ENCODE assay signal across 17 cellular contexts in genomic region chr17:64259436-64259835, GRCh38. TPM values are rescaled to one million over a fixed set of nuclear protein-coding genes. Genes with fewer than 3 reads are reported as not detected.
DNase-seq lines count a peak whose midpoint lies in the region; ATAC-seq, FAIRE-seq and TF ChIP-seq lines count a peak whose summit lies in the region.
"Had no signal": no experiment of that assay in that cellular context is flagged by ENCODE, and none has a peak within 500 bp of the region (broad histone marks: within the 10 kb centered on the region; RNA-seq: fewer than 3 reads in every experiment).

No MANE protein-coding gene starts in this region.

- H3K27ac ChIP-seq in IMR-90 (ENCODE audit: insufficient read depth, low read length) (no peak overlapping the region), A673 (ENCODE audit: low read depth, low read length, poor library complexity, severe bottlenecking) (no peak overlapping the region)
- H3K27ac ChIP-seq in naive thymus-derived CD4-positive, alpha-beta T cell (ENCODE audit: low read depth, low read length), result no peak overlapping the region
- H3K27ac ChIP-seq: C4-2B, KMS-11, PC-9, SJCRH30 had no signal

- in situ Hi-C loops in IMR-90 (cut with MboI; ENCODE audit: low sequenced_read_pairs), result no loop called here

- H3K4me3 ChIP-seq in IMR-90 (ENCODE audit: insufficient read depth, low read depth, low read length), result no peak overlapping the region
- no peak overlapping the region for H3K4me3 ChIP-seq in naive thymus-derived CD4-positive, alpha-beta T cell (ENCODE audit: low read length)
- H3K4me3 ChIP-seq in A673 (ENCODE audit: low read depth, low read length, poor library complexity, severe bottlenecking), result no peak overlapping the region
- H3K4me3 ChIP-seq: PC-9, SJCRH30 had no signal

- H3K4me3 Mint-ChIP-seq in MCF 10A (ENCODE audit: unreplicated experiment), result peak overlapping the region; percentile 84
- H3K4me3 Mint-ChIP-seq in naive thymus-derived CD4-positive, alpha-beta T cell, result no peak overlapping the region
- H3K4me3 Mint-ChIP-seq in activated CD4-positive, alpha-beta T cell treated with anti-CD3 and anti-CD28 coated beads for 36 hours, result no peak overlapping the region

- no peak overlapping the region for H4K91ac ChIP-seq in IMR-90 (ENCODE audit: insufficient read depth, low read depth, low read length)

- H3K36me3 Mint-ChIP-seq in MCF 10A (ENCODE audit: insufficient read depth, unreplicated experiment), result peaks cover 15% of the 10 kb centered on the region
- H3K36me3 Mint-ChIP-seq in naive thymus-derived CD4-positive, alpha-beta T cell, result peaks cover 0 to 4% (median 2%) of the 10 kb centered on the region in 5 donors
- peaks cover 2% of the 10 kb centered on the region for H3K36me3 Mint-ChIP-seq in activated CD4-positive, alpha-beta T cell treated with anti-CD3 and anti-CD28 coated beads for 36 hours (ENCODE audit: low read depth)

- no peak overlapping the region for H3K9ac ChIP-seq in IMR-90 (ENCODE audit: low read depth, low read length)
- H3K9ac ChIP-seq: KMS-11 had no signal

- H4K8ac ChIP-seq in IMR-90 (ENCODE audit: low read depth in 2 of 2, low read length in 2 of 2), result no peak overlapping the region

- H3K23ac ChIP-seq in IMR-90 (ENCODE audit: low read depth, low read length), result 0 out of 2 replicates have a peak overlapping the region, but pooled peaks have one; percentile 31

- H2BK20ac ChIP-seq in IMR-90 (ENCODE audit: low read depth, low read length), result no peak overlapping the region

- TF ChIP-seq CTCF in IMR-90 (conservative IDR thresholded peaks at IDR 0.05; ENCODE audit: low read depth, low read length) (no peak), MCF 10A (IDR thresholded peaks at IDR 0.05; ENCODE audit: unreplicated experiment) (no peak), A673 (conservative IDR thresholded peaks at IDR 0.05; ENCODE audit: low read depth, low read length) (no peak)

- TF ChIP-seq POLR2A in IMR-90 (IDR thresholded peaks at IDR 0.05; ENCODE audit: low read depth, low read length), result no peak

- no peaks in the 10 kb centered on the region for H3K9me3 ChIP-seq in IMR-90 (ENCODE audit: control insufficient read depth, insufficient read depth, low read length)
- no peaks in the 10 kb centered on the region for H3K9me3 ChIP-seq in naive thymus-derived CD4-positive, alpha-beta T cell (ENCODE audit: control insufficient read depth in 2 of 3, low read length in 3 of 3)
- no peaks in the 10 kb centered on the region for H3K9me3 ChIP-seq in A673 (ENCODE audit: low read depth, low read length, poor library complexity, severe bottlenecking)
- H3K9me3 ChIP-seq: SJCRH30 had no signal

- dilution Hi-C loops in IMR-90 (cut with HindIII; ENCODE audit: low sequenced_read_pairs, unreplicated experiment), result no loop called here

- H3K9me3 Mint-ChIP-seq in MCF 10A (ENCODE audit: unreplicated experiment), result no peaks in the 10 kb centered on the region
- no peaks in the 10 kb centered on the region for H3K9me3 Mint-ChIP-seq in naive thymus-derived CD4-positive, alpha-beta T cell
- no peaks in the 10 kb centered on the region for H3K9me3 Mint-ChIP-seq in activated CD4-positive, alpha-beta T cell treated with anti-CD3 and anti-CD28 coated beads for 36 hours (ENCODE audit: low read depth)

- H3K27me3 Mint-ChIP-seq in MCF 10A (ENCODE audit: insufficient read depth, unreplicated experiment), result no peaks in the 10 kb centered on the region
- H3K27me3 Mint-ChIP-seq in naive thymus-derived CD4-positive, alpha-beta T cell, result no peaks in the 10 kb centered on the region
- H3K27me3 Mint-ChIP-seq in activated CD4-positive, alpha-beta T cell treated with anti-CD3 and anti-CD28 coated beads for 36 hours, result no peaks in the 10 kb centered on the region

- H2BK120ac ChIP-seq in IMR-90 (ENCODE audit: low read depth, low read length), result no peak overlapping the region

- ATAC-seq in IMR-90 (ENCODE audit: low read depth), result no peak
- ATAC-seq in naive thymus-derived CD4-positive, alpha-beta T cell, result no peak
- no peak for ATAC-seq in HG03432 (IDR thresholded peaks at IDR 0.05; ENCODE audit: unreplicated experiment)
- no peak for ATAC-seq in activated CD4-positive, alpha-beta T cell treated with anti-CD3 and anti-CD28 coated beads for 36 hours

- H2AFZ ChIP-seq in IMR-90 (replicated peaks; ENCODE audit: low read length, poor library complexity), result no peak overlapping the region
- H2AFZ ChIP-seq: PC-9 had no signal

- H4K20me1 ChIP-seq in IMR-90 (ENCODE audit: insufficient read depth, low read length), result peaks cover 17% of the 10 kb centered on the region

- no peak for TF ChIP-seq RAD21 in IMR-90 (IDR thresholded peaks at IDR 0.05; ENCODE audit: low read length)

- 92% methylated on average over 2 of the region's 3 CpGs; no CpG with 5 or more reads in 1 of the 2 experiments for WGBS in IMR-90 (ENCODE audit: extremely low coverage in 2 of 2, insufficient read length in 1 of 2), 2 experiments

- H3K79me1 ChIP-seq in IMR-90 (ENCODE audit: low read depth in 1 of 2, low read length in 2 of 2), result peaks cover 49 to 54% of the 10 kb centered on the region in 2 experiments

- H3K14ac ChIP-seq in IMR-90 (replicated peaks; ENCODE audit: low read depth, low read length), result no peak overlapping the region

- H3K4me1 Mint-ChIP-seq in MCF 10A (ENCODE audit: insufficient read depth, unreplicated experiment), result peaks cover 40% of the 10 kb centered on the region
- peaks cover 25 to 65% (median 46%) of the 10 kb centered on the region in 7 donors for H3K4me1 Mint-ChIP-seq in naive thymus-derived CD4-positive, alpha-beta T cell
- H3K4me1 Mint-ChIP-seq in activated CD4-positive, alpha-beta T cell treated with anti-CD3 and anti-CD28 coated beads for 36 hours, result peaks cover 33% of the 10 kb centered on the region

- H2AK9ac ChIP-seq in IMR-90 (replicated peaks; ENCODE audit: low read depth, low read length, poor library complexity), result no peak overlapping the region

- H4K5ac ChIP-seq in IMR-90 (ENCODE audit: low read depth, low read length), result no peak overlapping the region

- no peak overlapping the region for H2AK5ac ChIP-seq in IMR-90 (ENCODE audit: low read depth, low read length)

- POLR2A ChIA-PET in IMR-90 (lab: Charles Lee; ENCODE audit: unreplicated experiment), result no interaction called here
- POLR2A ChIA-PET in MCF 10A (lab: Yijun Ruan, JAX), result interaction anchor here (0.6 to 5.6 kb wide), 18 partner anchors 8 to 1469 kb away, joined by 3 to 90 read pairs (median 5); partner anchors contain the start of genes CEP95 and DDX5
- POLR2A ChIA-PET in naive thymus-derived CD4-positive, alpha-beta T cell (lab: Charles Lee), result interaction anchor here (0.9 kb wide), 1 partner anchor 113 kb away, joined by 4 read pairs; no protein-coding TSS in a partner anchor
- POLR2A ChIA-PET in A673 (lab: Charles Lee; ENCODE audit: low non-redundant PET), result no interaction called here
- POLR2A ChIA-PET in activated CD4-positive, alpha-beta T cell treated with anti-CD3 and anti-CD28 coated beads for 36 hours (lab: Charles Lee), result no interaction called here

- H3K56ac ChIP-seq in IMR-90 (ENCODE audit: extremely low read depth, insufficient read depth, low read length), result no peak overlapping the region

- H3K27me3 ChIP-seq in IMR-90 (ENCODE audit: control insufficient read depth, insufficient read depth, low read length) (no peaks in the 10 kb centered on the region), A673 (replicated peaks; ENCODE audit: insufficient read depth, low read depth, low read length, poor library complexity) (no peaks in the 10 kb centered on the region)
- no peaks in the 10 kb centered on the region for H3K27me3 ChIP-seq in naive thymus-derived CD4-positive, alpha-beta T cell (ENCODE audit: control insufficient read depth in 2 of 2, insufficient read depth in 2 of 2, low read length in 2 of 2)
- H3K27me3 ChIP-seq: SJCRH30 had no signal

- no peak overlapping the region for H3K4ac ChIP-seq in IMR-90 (ENCODE audit: low read depth, low read length)

- H3K4me2 ChIP-seq in IMR-90 (ENCODE audit: low read depth, low read length), result no peak overlapping the region
- H3K4me2 ChIP-seq: KMS-11 had no signal

- H3K36me3 ChIP-seq in IMR-90 (ENCODE audit: control insufficient read depth, insufficient read depth, low read length), result no peaks in the 10 kb centered on the region
- peaks cover 0 to 5% (median 0%) of the 10 kb centered on the region in 3 experiments for H3K36me3 ChIP-seq in naive thymus-derived CD4-positive, alpha-beta T cell (ENCODE audit: control insufficient read depth in 2 of 3, insufficient read depth in 3 of 3, low read length in 3 of 3)
- H3K36me3 ChIP-seq in A673 (ENCODE audit: insufficient read depth, low read length, poor library complexity, severe bottlenecking), result no peaks in the 10 kb centered on the region
- H3K36me3 ChIP-seq: SJCRH30 had no signal

- H3K9me1 ChIP-seq in IMR-90 (ENCODE audit: insufficient read depth, low read length), result 0 out of 2 replicates have a peak, but pooled peaks cover 5% of the 10 kb centered on the region

- no peak for FAIRE-seq in urothelium cell line (lab: Jason Lieb, UNC)
- FAIRE-seq: G401.6 had no signal

- H2BK15ac ChIP-seq in IMR-90 (ENCODE audit: low read depth, low read length), result no peak overlapping the region

- H3K4me1 ChIP-seq in IMR-90 (ENCODE audit: control insufficient read depth, insufficient read depth, low read length), result peaks cover 5% of the 10 kb centered on the region
- H3K4me1 ChIP-seq in naive thymus-derived CD4-positive, alpha-beta T cell (ENCODE audit: control insufficient read depth in 2 of 2, insufficient read depth in 2 of 2, low read length in 2 of 2), result peaks cover 18% of the 10 kb centered on the region in 2 donors
- peaks cover 11% of the 10 kb centered on the region for H3K4me1 ChIP-seq in A673 (ENCODE audit: insufficient read depth, low read length, poor library complexity, severe bottlenecking)

- intact Hi-C loops in IMR-90 (cut with micrococcal nuclease) (no loop called here), MCF 10A (cut with micrococcal nuclease) (no loop called here), A673 (cut with micrococcal nuclease; ENCODE audit: unreplicated experiment) (no loop called here)
- intact Hi-C loops in naive thymus-derived CD4-positive, alpha-beta T cell (cut with micrococcal nuclease), result no loop called here
- intact Hi-C loops in activated CD4-positive, alpha-beta T cell treated with anti-CD3 and anti-CD28 coated beads for 36 hours (cut with DNase I, micrococcal nuclease), result no loop called here

- BruUV-seq in IMR-90 (replicated peaks; lab: Mats Ljungman, UMichigan) (no TSS peak), MCF 10A (replicated peaks; lab: Mats Ljungman, UMichigan) (no TSS peak), A673 (replicated peaks; lab: Mats Ljungman, UMichigan) (no TSS peak)

- DNase-seq in IMR-90, result no peak
- no peak for DNase-seq in MCF 10A (ENCODE audit: unreplicated experiment)
- DNase-seq in naive thymus-derived CD4-positive, alpha-beta T cell, result no peak
- DNase-seq in A673 (ENCODE audit: low spot score), result no peak
- no peak for DNase-seq in urothelium cell line (ENCODE audit: low spot score)
- DNase-seq in activated CD4-positive, alpha-beta T cell treated with anti-CD3 and anti-CD28 coated beads for 36 hours, result no peak
- DNase-seq: AML-193, COR-L47, NCI-H1417 treated with DMSO at 0.1 percent for 48 hours, NCI-H187 treated with DMSO at 0.1 percent for 48 hours, NCI-H524, SJCRH30 had no signal

- no peak overlapping the region for H3K18ac ChIP-seq in IMR-90 (ENCODE audit: low read depth, low read length)

- peak overlapping the region; percentile 63 for H3K27ac Mint-ChIP-seq in MCF 10A (ENCODE audit: low read depth, unreplicated experiment)
- H3K27ac Mint-ChIP-seq in naive thymus-derived CD4-positive, alpha-beta T cell, result peak overlapping the region in 5 of 9 donors; percentile 28 to 63 (median 38)
- H3K27ac Mint-ChIP-seq in activated CD4-positive, alpha-beta T cell treated with anti-CD3 and anti-CD28 coated beads for 36 hours, result no peak overlapping the region

- CTCF ChIA-PET in IMR-90 (lab: Yijun Ruan, JAX), result no interaction called here
- CTCF ChIA-PET in MCF 10A (lab: Yijun Ruan, JAX), result interaction anchor here (0.8 to 1.5 kb wide), 4 partner anchors 28 to 112 kb away, joined by 3 to 4 read pairs (median 3); no protein-coding TSS in a partner anchor
- CTCF ChIA-PET in naive thymus-derived CD4-positive, alpha-beta T cell (lab: Charles Lee), result interaction anchor here (1.1 kb wide), 1 partner anchor 22 kb away, joined by 3 read pairs; no protein-coding TSS in a partner anchor
- CTCF ChIA-PET in A673 (lab: Charles Lee), result no interaction called here
- CTCF ChIA-PET in activated CD4-positive, alpha-beta T cell treated with anti-CD3 and anti-CD28 coated beads for 36 hours (lab: Charles Lee), result interaction anchor here (0.6 to 1.9 kb wide), 5 partner anchors 30 to 358 kb away, joined by 3 to 4 read pairs (median 4); no protein-coding TSS in a partner anchor

- H2BK5ac ChIP-seq in IMR-90 (ENCODE audit: low read depth, low read length, poor library complexity, severe bottlenecking), result no peak overlapping the region

RNA-seq across cellular contexts. Expression of gene TEX2, which starts 3.6 kb away (rescaled TPM):
- total RNA-seq in IMR-90 (2012; rRNA removed) (21.9 and 24.4 TPM in 2 replicates), MCF 10A (2022) (33.7 and 42.2 TPM in 2 replicates), A673 (2021) (16.1 and 17.5 TPM in 2 replicates)
- 17.1 and 18.2 TPM in 2 replicates for polyA plus RNA-seq in IMR-90 (2012; rRNA removed)
- 9.4 and 10.0 TPM in 2 replicates for polyA plus RNA-seq in IMR-90 (2012; cell fraction: cytosol; rRNA removed)
- 6.9 and 17.6 TPM in 2 replicates for polyA plus RNA-seq in IMR-90 (2012; cell fraction: nucleus; rRNA removed; ENCODE audit: low replicate concordance)
- total RNA-seq in naive thymus-derived CD4-positive, alpha-beta T cell, result 10 to 100 TPM; 14.1 to 24.2 (median 14.4) TPM
- polyA plus RNA-seq in naive thymus-derived CD4-positive, alpha-beta T cell, result 10 to 100 TPM in 1 of 2 donors, 1 to 10 TPM in 1; 7.9 to 14.8 TPM
- total RNA-seq in activated CD4-positive, alpha-beta T cell treated with anti-CD3 and anti-CD28 coated beads for 36 hours, result 10 to 100 TPM; 15.2 to 15.8 TPM

Comparison
In these comparisons a context has a peak if more than half of its experiments do, and no peak if none do; other contexts are left out.
1. CTCF ChIA-PET loops: an anchor here in MCF 10A (0.8 to 1.5 kb wide), naive thymus-derived CD4-positive, alpha-beta T cell (1.1 kb wide) and activated CD4-positive, alpha-beta T cell treated with anti-CD3 and anti-CD28 coated beads for 36 hours (0.6 to 1.9 kb wide); none called in IMR-90 and A673.
2. POLR2A ChIA-PET loops: an anchor here in MCF 10A (0.6 to 5.6 kb wide) and naive thymus-derived CD4-positive, alpha-beta T cell (0.9 kb wide); none called in IMR-90, A673 and activated CD4-positive, alpha-beta T cell treated with anti-CD3 and anti-CD28 coated beads for 36 hours.